In the genomic region with DNA sequence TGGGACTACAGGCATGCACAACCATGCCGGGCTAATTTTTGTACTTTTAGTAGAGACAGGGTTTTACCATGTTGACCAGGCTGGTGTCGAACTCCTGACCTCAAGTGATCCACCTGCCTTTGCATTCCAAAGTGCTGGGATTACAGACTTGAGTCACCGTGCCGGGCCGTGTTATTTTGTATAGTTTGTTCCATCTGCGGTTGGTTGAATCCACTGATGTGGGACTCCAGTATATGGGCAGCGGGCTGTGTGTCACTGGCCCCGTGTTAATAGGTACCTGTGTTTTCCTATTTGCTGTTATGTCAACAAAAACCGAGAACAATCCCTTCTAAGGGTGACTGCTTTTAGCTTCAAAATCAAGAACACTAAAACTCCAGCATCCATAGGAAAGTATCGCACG, we compare ENCODE assay signal across 16 cellular contexts.
DNase-seq lines count a peak whose midpoint lies in the region; ATAC-seq and TF ChIP-seq lines count a peak whose summit lies in the region.
"Had no signal": no experiment of that assay in that cellular context is flagged by ENCODE, and none has a peak within 500 bp of the region (broad histone marks: within the 10 kb centered on the region; RNA-seq: fewer than 3 reads in every experiment).

No MANE protein-coding gene starts in this region.

- CTCF ChIA-PET in CD8-positive, alpha-beta memory T cell (lab: Charles Lee), result no interaction called here

- H4K20me1 ChIP-seq in GM23248 (ENCODE audit: insufficient read depth), result no peaks in the 10 kb centered on the region

- H3K4me1 ChIP-seq in GM23248 (ENCODE audit: insufficient read depth) (peaks cover 38% of the 10 kb centered on the region), skeletal muscle tissue (ENCODE audit: control insufficient read depth in 3 of 3, insufficient read depth in 3 of 3, low read length in 3 of 3) (peaks cover 34 to 44% (median 42%) of the 10 kb centered on the region in 3 donors)
- peaks cover 19% of the 10 kb centered on the region for H3K4me1 ChIP-seq in CD8-positive, alpha-beta memory T cell (ENCODE audit: insufficient read depth, low read length)

- peaks cover 0 to 13% (median 0%) of the 10 kb centered on the region in 3 donors for H3K36me3 Mint-ChIP-seq in CD8-positive, alpha-beta memory T cell

- no peak for ATAC-seq in HG02970 (IDR thresholded peaks at IDR 0.05; ENCODE audit: low FRiP score, unreplicated experiment)
- ATAC-seq in sciatic nerve, result no peak

- no peaks in the 10 kb centered on the region for H3K9me2 ChIP-seq in GM23248 (ENCODE audit: insufficient read depth)

- peak overlapping the region; percentile 82 for H3K4me2 ChIP-seq in GM23248 (ENCODE audit: unreplicated experiment)

- peaks cover 33 to 46% (median 44%) of the 10 kb centered on the region in 3 donors for H3K4me1 Mint-ChIP-seq in CD8-positive, alpha-beta memory T cell

- POLR2A ChIA-PET in CD8-positive, alpha-beta memory T cell (lab: Charles Lee), result no interaction called here

- no peak overlapping the region for H3K4me3 ChIP-seq in GM23248
- H3K4me3 ChIP-seq in skeletal muscle tissue (ENCODE audit: low read length in 3 of 3), result no peak overlapping the region
- no peak overlapping the region for H3K4me3 ChIP-seq in CD8-positive, alpha-beta memory T cell (ENCODE audit: low read length)

- H3K27me3 ChIP-seq in GM23248 (replicated peaks; ENCODE audit: insufficient read depth) (no peaks in the 10 kb centered on the region), skeletal muscle tissue (ENCODE audit: control insufficient read depth in 3 of 3, insufficient read depth in 3 of 3, low read length in 3 of 3) (no peaks in the 10 kb centered on the region)
- no peaks in the 10 kb centered on the region for H3K27me3 ChIP-seq in CD8-positive, alpha-beta memory T cell (ENCODE audit: insufficient read depth, low read length, poor library complexity, severe bottlenecking)

- peaks cover 37% of the 10 kb centered on the region for H3F3A ChIP-seq in GM23248 (ENCODE audit: insufficient read depth)

- H3K9ac ChIP-seq in GM23248, result no peak overlapping the region
- no peak overlapping the region for H3K9ac ChIP-seq in skeletal muscle tissue (ENCODE audit: low read depth in 1 of 3, low read length in 3 of 3)

- H3K27ac Mint-ChIP-seq in CD8-positive, alpha-beta memory T cell, result peak overlapping the region in 1 of 8 donors; percentile 14
- H3K27ac Mint-ChIP-seq: memory B cell had no signal

- peak overlapping the region in 3 of 7 donors; percentile 31 to 74 (median 35) for H3K4me3 Mint-ChIP-seq in CD8-positive, alpha-beta memory T cell
- H3K4me3 Mint-ChIP-seq: memory B cell had no signal

- H3K9me3 ChIP-seq in GM23248 (ENCODE audit: low read depth), result no peaks in the 10 kb centered on the region
- H3K9me3 ChIP-seq in skeletal muscle tissue (ENCODE audit: control insufficient read depth in 3 of 3, low read length in 3 of 3), result no peaks in the 10 kb centered on the region
- no peaks in the 10 kb centered on the region for H3K9me3 ChIP-seq in CD8-positive, alpha-beta memory T cell (ENCODE audit: low read length)
- H3K9me3 ChIP-seq: Caco-2 had no signal

- no peak for TF ChIP-seq CTCF in VCaP (conservative IDR thresholded peaks at IDR 0.05)

- H2AFZ ChIP-seq in GM23248, result no peak overlapping the region

- 92 to 94% methylated on average over 11 of the region's 11 CpGs for WGBS in GM23248 (ENCODE audit: low coverage in 1 of 2, low lambda C conversion rate in 2 of 2, missing lambda C conversion rate in 2 of 2), 2 experiments

- H3K79me2 ChIP-seq in GM23248 (ENCODE audit: insufficient read depth), result no peaks in the 10 kb centered on the region

- no peaks in the 10 kb centered on the region for H3K9me3 Mint-ChIP-seq in CD8-positive, alpha-beta memory T cell
- H3K9me3 Mint-ChIP-seq: memory B cell had no signal

- peaks cover 12 to 27% of the 10 kb centered on the region in 2 donors for H3K27me3 Mint-ChIP-seq in CD8-positive, alpha-beta memory T cell

- DNase-seq in GM23248 (no peak), islet precursor cell (peak; percentile 12), sciatic nerve (ENCODE audit: low spot score) (no peak), HuH-7 (ENCODE audit: low spot score) (no peak)
- no peak for DNase-seq in CD8-positive, alpha-beta memory T cell
- DNase-seq: aorta; Caco-2; MV-4-11; NCI-H2081; NCI-H524 treated with DMSO at 0.1 percent for 48 hours; retina; stimulated activated CD4-positive, alpha-beta T cell treated with anti-CD3 and anti-CD28 coated beads, Interleukin-1b, Interleukin-23, amount 100 ng/mL, for 48 hours had no signal

- H3K36me3 ChIP-seq in GM23248 (ENCODE audit: low read depth) (no peaks in the 10 kb centered on the region), skeletal muscle tissue (ENCODE audit: control insufficient read depth in 3 of 3, insufficient read depth in 3 of 3, low read length in 3 of 3) (no peaks in the 10 kb centered on the region)
- H3K36me3 ChIP-seq in CD8-positive, alpha-beta memory T cell (ENCODE audit: insufficient read depth, low read length), result no peaks in the 10 kb centered on the region

- in situ Hi-C loops in GM23248 (cut with MboI), result no loop called here

- H3K27ac ChIP-seq in GM23248 (peak overlapping the region; percentile 99), VCaP (peak overlapping the region; percentile 11; the same call in 1 of the 2 replicates), skeletal muscle tissue (ENCODE audit: low read depth, low read length) (peak overlapping the region; percentile 94)
- no peak overlapping the region for H3K27ac ChIP-seq in CD8-positive, alpha-beta memory T cell (ENCODE audit: low read depth, low read length)

- intact Hi-C loops in sciatic nerve (cut with DNase I), result no loop called here
